ENCODE assay signal across 9 cellular contexts in the genomic region with DNA sequence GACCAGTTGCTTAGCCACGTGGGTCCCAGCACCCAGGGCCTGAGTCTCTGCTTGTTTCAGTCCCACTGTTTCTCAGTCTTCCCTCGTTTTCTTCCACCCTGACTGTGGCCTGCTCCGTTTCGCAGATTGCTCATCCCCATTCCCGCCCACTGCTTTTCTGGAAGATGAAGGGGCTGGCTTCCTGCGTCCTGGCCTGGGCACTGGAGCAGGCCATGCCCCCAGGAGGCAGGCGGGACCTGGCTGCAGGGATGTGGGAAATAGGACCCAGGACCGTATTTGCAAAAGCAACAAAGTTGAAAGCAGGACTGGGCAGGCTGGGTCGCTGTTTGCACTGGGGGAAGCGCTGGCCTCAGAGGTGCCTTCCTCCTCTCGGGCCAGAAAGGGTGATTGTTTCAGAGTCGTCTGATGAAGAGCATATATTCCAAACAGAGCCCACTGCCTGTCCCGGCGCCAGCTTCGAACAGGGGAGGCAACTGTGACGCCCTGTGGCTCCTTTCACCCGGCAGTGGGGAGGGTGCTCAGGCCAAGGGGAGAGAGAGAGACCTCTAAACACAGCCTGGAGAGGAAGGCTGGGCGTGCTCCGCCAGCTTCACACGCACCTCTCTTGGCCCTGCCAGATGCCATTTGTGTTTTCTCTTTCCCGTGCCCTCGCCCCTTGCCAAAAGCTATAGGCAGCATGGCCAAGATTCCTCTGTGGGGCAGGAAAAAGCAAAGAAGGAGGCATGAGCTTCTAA.
DNase-seq lines count a peak whose midpoint lies in the region; ATAC-seq and TF ChIP-seq lines count a peak whose summit lies in the region.
"Had no signal": no experiment of that assay in that cellular context is flagged by ENCODE, and none has a peak within 500 bp of the region (broad histone marks: within the 10 kb centered on the region; RNA-seq: fewer than 3 reads in every experiment).

No MANE protein-coding gene starts in this region.

- DNase-seq in AG08396 (ENCODE audit: low spot score) (peak; percentile 35), left cardiac atrium (no peak), osteocyte (ENCODE audit: extremely low spot score, unreplicated experiment) (no peak), testis (no peak), AML-193 (lab: John Stamatoyannopoulos, UW) (no peak), OCI-LY7 (ENCODE audit: low spot score) (no peak)
- DNase-seq: stimulated activated CD8-positive, alpha-beta memory T cell treated with anti-CD3 and anti-CD28 coated beads, Interleukin-4, amount 100 ng/mL, for 48 hours had no signal

- no peak for ATAC-seq in activated T-helper 17 cell treated with anti-CD3 and anti-CD28 coated beads, Interleukin-2, amount 50 U/mL, for 72 hours (replicated peaks)
- peak; percentile 47 to 53 for ATAC-seq in left cardiac atrium
- ATAC-seq in HG03439 (IDR thresholded peaks at IDR 0.05; ENCODE audit: unreplicated experiment): no peak

- H3K4me3 Mint-ChIP-seq in activated T-helper 17 cell treated with anti-CD3 and anti-CD28 coated beads, Interleukin-2, amount 50 U/mL, for 72 hours: no peak overlapping the region
- no peak overlapping the region for H3K4me3 Mint-ChIP-seq in osteocyte (ENCODE audit: unreplicated experiment)

- no peaks in the 10 kb centered on the region; the same call in 1 of the 2 replicates for H4K20me1 ChIP-seq in OCI-LY7 (ENCODE audit: insufficient read depth, low read length)

- H3K27me3 Mint-ChIP-seq in activated T-helper 17 cell treated with anti-CD3 and anti-CD28 coated beads, Interleukin-2, amount 50 U/mL, for 72 hours: no peaks in the 10 kb centered on the region
- H3K27me3 Mint-ChIP-seq in osteocyte (ENCODE audit: unreplicated experiment): no peaks in the 10 kb centered on the region

- CTCF ChIA-PET in OCI-LY7 (lab: Charles Lee; ENCODE audit: unreplicated experiment): interaction anchor here (0.6 kb wide), 1 partner anchor 142 kb away, joined by 3 read pairs; no protein-coding TSS in a partner anchor

- H3K27ac ChIP-seq in testis (no peak overlapping the region), OCI-LY7 (ENCODE audit: low read depth, low read length, poor library complexity, severe bottlenecking) (no peak overlapping the region)

- no peaks in the 10 kb centered on the region for H3K9me2 ChIP-seq in OCI-LY7 (ENCODE audit: insufficient read depth, low read length)

- H3K4me1 ChIP-seq in testis (no peaks in the 10 kb centered on the region), OCI-LY7 (ENCODE audit: insufficient read depth, low read length, poor library complexity, severe bottlenecking) (no peaks in the 10 kb centered on the region)

- TF ChIP-seq CTCF in osteocyte (IDR thresholded peaks at IDR 0.05) (no peak), testis (IDR thresholded peaks at IDR 0.05) (no peak), OCI-LY7 (conservative IDR thresholded peaks at IDR 0.05; ENCODE audit: low read length) (no peak)

- no peaks in the 10 kb centered on the region for H3K9me3 Mint-ChIP-seq in activated T-helper 17 cell treated with anti-CD3 and anti-CD28 coated beads, Interleukin-2, amount 50 U/mL, for 72 hours
- H3K9me3 Mint-ChIP-seq in osteocyte (ENCODE audit: unreplicated experiment): no peaks in the 10 kb centered on the region

- no peak for TF ChIP-seq POLR2A in testis (IDR thresholded peaks at IDR 0.05)

- H3K4me3 ChIP-seq in testis (no peak overlapping the region), OCI-LY7 (ENCODE audit: low read depth, low read length, poor library complexity, severe bottlenecking) (no peak overlapping the region)

- POLR2A ChIA-PET in OCI-LY7 (lab: Charles Lee): no interaction called here

- 74 to 80% methylated on average over 22 of the region's 22 CpGs for WGBS in testis, 2 donors

- H3K4me1 Mint-ChIP-seq in activated T-helper 17 cell treated with anti-CD3 and anti-CD28 coated beads, Interleukin-2, amount 50 U/mL, for 72 hours: peaks cover 42% of the 10 kb centered on the region
- H3K4me1 Mint-ChIP-seq in osteocyte (ENCODE audit: unreplicated experiment): peaks cover 30% of the 10 kb centered on the region

- H3K4me2 ChIP-seq in OCI-LY7 (ENCODE audit: low read length): no peak overlapping the region

- H3K27me3 ChIP-seq in testis: no peaks in the 10 kb centered on the region

- BruUV-seq in OCI-LY7 (replicated peaks; lab: Mats Ljungman, UMichigan): no TSS peak

- no peaks in the 10 kb centered on the region for H3K36me3 Mint-ChIP-seq in activated T-helper 17 cell treated with anti-CD3 and anti-CD28 coated beads, Interleukin-2, amount 50 U/mL, for 72 hours (ENCODE audit: low read depth)
- H3K36me3 Mint-ChIP-seq in osteocyte (ENCODE audit: unreplicated experiment): no peaks in the 10 kb centered on the region

- intact Hi-C loops in left cardiac atrium (cut with DNase I): no loop called here
- intact Hi-C loops in testis (cut with DNase I; ENCODE audit: low total_unique reads): no loop called here
- intact Hi-C loops in OCI-LY7 (cut with micrococcal nuclease; ENCODE audit: unreplicated experiment): no loop called here

- H3K36me3 ChIP-seq in testis (ENCODE audit: low read depth, missing control alignments): no peaks in the 10 kb centered on the region
- no peaks in the 10 kb centered on the region for H3K36me3 ChIP-seq in OCI-LY7 (ENCODE audit: insufficient read depth, low read length)

- H3K79me2 ChIP-seq in OCI-LY7 (ENCODE audit: insufficient read depth, low read depth, low read length): no peaks in the 10 kb centered on the region

- no peak overlapping the region for H2AFZ ChIP-seq in OCI-LY7 (ENCODE audit: low read length)

- H3K27ac Mint-ChIP-seq in activated T-helper 17 cell treated with anti-CD3 and anti-CD28 coated beads, Interleukin-2, amount 50 U/mL, for 72 hours: peak overlapping the region; percentile 91
- peak overlapping the region; percentile 15 for H3K27ac Mint-ChIP-seq in osteocyte (ENCODE audit: unreplicated experiment)

- H3K9me3 ChIP-seq in testis (no peaks in the 10 kb centered on the region), OCI-LY7 (ENCODE audit: low read length) (no peaks in the 10 kb centered on the region)

Comparison
In these comparisons a context has a peak if more than half of its experiments do, and no peak if none do; other contexts are left out.
1. ATAC-seq: peak in left cardiac atrium (2 of 2); none in activated T-helper 17 cell treated with anti-CD3 and anti-CD28 coated beads, Interleukin-2, amount 50 U/mL, for 72 hours (single experiment) and HG03439 (single experiment).